1 cellular context compared by ENCODE assay signal in genomic region chr2:37858197-37858711, GRCh38.
TF ChIP-seq lines count a peak whose summit lies in the region.

No MANE protein-coding gene starts in this region.

TF ChIP-seq in GM23338, 12 proteins besides CTCF, POLR2A, EP300 and RAD21 (continued from another document):
- TF ChIP-seq ZNF462 (CRISPR knock-in tag; IDR thresholded peaks at IDR 0.05) (no peak), JUNB (IDR thresholded peaks at IDR 0.05; ENCODE audit: unreplicated experiment) (no peak), ZNF114 (CRISPR knock-in tag; IDR thresholded peaks at IDR 0.05) (no peak), CREB1 (CRISPR knock-in tag; IDR thresholded peaks at IDR 0.05; ENCODE audit: low read depth) (no peak), ZNF331 (CRISPR knock-in tag; IDR thresholded peaks at IDR 0.05; ENCODE audit: low read depth) (no peak), ETS1 (IDR thresholded peaks at IDR 0.05) (no peak), POLR2AphosphoS5 (IDR thresholded peaks at IDR 0.05; ENCODE audit: low read depth) (no peak)
